1 cellular context compared by ENCODE assay signal in the genomic region with DNA sequence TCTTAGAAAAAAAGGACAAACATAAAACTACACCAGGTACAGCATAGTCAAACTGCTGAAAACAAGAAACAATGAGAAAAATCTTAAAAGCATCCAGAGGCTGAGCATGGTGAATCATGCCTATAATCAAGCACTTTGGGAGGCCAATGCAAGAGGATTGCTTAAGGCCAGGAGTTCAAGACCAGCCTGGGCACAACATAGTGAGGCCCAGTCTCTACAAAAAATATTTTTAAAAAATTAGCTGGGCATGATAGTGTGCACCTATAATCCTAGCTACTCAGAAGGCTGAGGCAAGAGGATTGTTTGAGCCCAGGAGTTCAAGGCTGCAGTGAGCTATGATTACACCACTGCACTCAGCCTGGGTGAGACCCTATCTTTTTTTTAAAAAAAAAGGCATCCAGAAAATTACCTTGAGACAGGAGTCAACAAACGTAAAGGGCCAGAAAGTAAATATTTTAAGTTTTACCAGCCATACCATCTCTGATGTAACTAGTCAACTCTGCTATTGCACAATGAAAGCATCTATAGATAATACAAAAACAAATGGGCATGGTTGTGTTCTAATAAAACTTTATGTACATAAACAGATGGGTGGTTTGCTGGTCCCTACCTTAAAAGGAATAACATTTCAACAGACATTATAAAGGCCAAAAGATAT.
A peak's percentile ranks its signal among the peaks of the same experiment; 100 is the strongest.
TF ChIP-seq lines count a peak whose summit lies in the region.

No MANE protein-coding gene starts in this region.

TF ChIP-seq in HepG2, 621 proteins besides CTCF, POLR2A, EP300 and RAD21 (continued from another document and continues in another):
- TF ChIP-seq ATF4 (CRISPR knock-in tag; IDR thresholded peaks at IDR 0.05): peak in 1 of 2 experiments; percentile 95; a peak in 2 of 4 replicates
- peak; percentile 49; the same call in 1 of the 2 replicates for TF ChIP-seq ZNF264 (CRISPR knock-in tag; IDR thresholded peaks at IDR 0.05)
- TF ChIP-seq, protein P1, sequence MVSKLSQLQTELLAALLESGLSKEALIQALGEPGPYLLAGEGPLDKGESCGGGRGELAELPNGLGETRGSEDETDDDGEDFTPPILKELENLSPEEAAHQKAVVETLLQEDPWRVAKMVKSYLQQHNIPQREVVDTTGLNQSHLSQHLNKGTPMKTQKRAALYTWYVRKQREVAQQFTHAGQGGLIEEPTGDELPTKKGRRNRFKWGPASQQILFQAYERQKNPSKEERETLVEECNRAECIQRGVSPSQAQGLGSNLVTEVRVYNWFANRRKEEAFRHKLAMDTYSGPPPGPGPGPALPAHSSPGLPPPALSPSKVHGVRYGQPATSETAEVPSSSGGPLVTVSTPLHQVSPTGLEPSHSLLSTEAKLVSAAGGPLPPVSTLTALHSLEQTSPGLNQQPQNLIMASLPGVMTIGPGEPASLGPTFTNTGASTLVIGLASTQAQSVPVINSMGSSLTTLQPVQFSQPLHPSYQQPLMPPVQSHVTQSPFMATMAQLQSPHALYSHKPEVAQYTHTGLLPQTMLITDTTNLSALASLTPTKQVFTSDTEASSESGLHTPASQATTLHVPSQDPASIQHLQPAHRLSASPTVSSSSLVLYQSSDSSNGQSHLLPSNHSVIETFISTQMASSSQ (IDR thresholded peaks at IDR 0.05; ENCODE audit: low read depth): no peak
- TF ChIP-seq, protein P1 (CRISPR knock-in tag; IDR thresholded peaks at IDR 0.05; ENCODE audit: borderline replicate concordance): peak; percentile 40; the same call in 1 of the 2 replicates
- TF ChIP-seq EHMT2 (IDR thresholded peaks at IDR 0.05; ENCODE audit: borderline replicate concordance, low read depth, low read length): peak; percentile 66; the same call in 1 of the 2 replicates
- TF ChIP-seq ARNTL (CRISPR knock-in tag; IDR thresholded peaks at IDR 0.05): 0 out of 2 replicates have a peak, but pooled peaks have one; percentile 33
- peak; percentile 73; the same call in 1 of the 2 replicates for TF ChIP-seq SMAD3 (CRISPR knock-in tag; IDR thresholded peaks at IDR 0.05)
- no peak for TF ChIP-seq ZNF530 (CRISPR knock-in tag; IDR thresholded peaks at IDR 0.05; ENCODE audit: low read depth)
- TF ChIP-seq ZNF792 (CRISPR knock-in tag; IDR thresholded peaks at IDR 0.05): peak; percentile 78; the same call in 1 of the 2 replicates
- peak; percentile 69; the same call in 1 of the 2 replicates for TF ChIP-seq SNAPC2 (CRISPR knock-in tag; IDR thresholded peaks at IDR 0.05)
- TF ChIP-seq ZNF816 (CRISPR knock-in tag; IDR thresholded peaks at IDR 0.05; ENCODE audit: borderline replicate concordance): 0 out of 2 replicates have a peak, but pooled peaks have one; percentile 56
- no peak for TF ChIP-seq TOPORS (CRISPR knock-in tag; IDR thresholded peaks at IDR 0.05)
- peak; percentile 73; the same call in 1 of the 2 replicates for TF ChIP-seq MEF2D (CRISPR knock-in tag; IDR thresholded peaks at IDR 0.05)
- TF ChIP-seq PCBP1 (IDR thresholded peaks at IDR 0.05; ENCODE audit: borderline replicate concordance, low read depth, low read length): no peak
- TF ChIP-seq DPF2 (CRISPR knock-in tag; IDR thresholded peaks at IDR 0.05; ENCODE audit: borderline replicate concordance, low read depth): peak; percentile 79
- TF ChIP-seq ZSCAN9 (CRISPR knock-in tag; IDR thresholded peaks at IDR 0.05; ENCODE audit: borderline replicate concordance): 0 out of 2 replicates have a peak, but pooled peaks have one; percentile 38
- TF ChIP-seq ZNF670 (CRISPR knock-in tag; IDR thresholded peaks at IDR 0.05; ENCODE audit: borderline replicate concordance): 0 out of 2 replicates have a peak, but pooled peaks have one; percentile 39
- TF ChIP-seq, protein P2, sequence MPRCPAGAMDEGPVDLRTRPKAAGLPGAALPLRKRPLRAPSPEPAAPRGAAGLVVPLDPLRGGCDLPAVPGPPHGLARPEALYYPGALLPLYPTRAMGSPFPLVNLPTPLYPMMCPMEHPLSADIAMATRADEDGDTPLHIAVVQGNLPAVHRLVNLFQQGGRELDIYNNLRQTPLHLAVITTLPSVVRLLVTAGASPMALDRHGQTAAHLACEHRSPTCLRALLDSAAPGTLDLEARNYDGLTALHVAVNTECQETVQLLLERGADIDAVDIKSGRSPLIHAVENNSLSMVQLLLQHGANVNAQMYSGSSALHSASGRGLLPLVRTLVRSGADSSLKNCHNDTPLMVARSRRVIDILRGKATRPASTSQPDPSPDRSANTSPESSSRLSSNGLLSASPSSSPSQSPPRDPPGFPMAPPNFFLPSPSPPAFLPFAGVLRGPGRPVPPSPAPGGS (CRISPR knock-in tag; IDR thresholded peaks at IDR 0.05): no peak
- TF ChIP-seq ZNF652 (CRISPR knock-in tag; IDR thresholded peaks at IDR 0.05; ENCODE audit: borderline replicate concordance, low read depth): peak; percentile 51; the same call in 1 of the 2 replicates
- no peak for TF ChIP-seq FOXP1 (IDR thresholded peaks at IDR 0.05)
- TF ChIP-seq FOXP1 (CRISPR knock-in tag; IDR thresholded peaks at IDR 0.05): peak; percentile 94
- no peak for TF ChIP-seq NFKB2 (CRISPR knock-in tag; IDR thresholded peaks at IDR 0.05; ENCODE audit: borderline replicate concordance)
- TF ChIP-seq ZSCAN20 (CRISPR knock-in tag; IDR thresholded peaks at IDR 0.05; ENCODE audit: borderline replicate concordance): peak; percentile 76; the same call in 1 of the 2 replicates
- TF ChIP-seq KAT7 (CRISPR knock-in tag; IDR thresholded peaks at IDR 0.05; ENCODE audit: borderline replicate concordance): 0 out of 2 replicates have a peak, but pooled peaks have one; percentile 31
- TF ChIP-seq TEAD3 (CRISPR knock-in tag; optimal IDR thresholded peaks at IDR 0.05; ENCODE audit: borderline replicate concordance): peak; percentile 80
- no peak for TF ChIP-seq ZNF766 (CRISPR knock-in tag; IDR thresholded peaks at IDR 0.05; ENCODE audit: borderline replicate concordance)
- no peak for TF ChIP-seq NFE2L1 (CRISPR knock-in tag; IDR thresholded peaks at IDR 0.05; ENCODE audit: borderline replicate concordance)
- TF ChIP-seq IRF2 (CRISPR knock-in tag; IDR thresholded peaks at IDR 0.05): peak; percentile 38; the same call in 1 of the 2 replicates
- no peak; the same call in 1 of the 2 replicates for TF ChIP-seq MTA1 (CRISPR knock-in tag; IDR thresholded peaks at IDR 0.05; ENCODE audit: borderline replicate concordance)
- TF ChIP-seq NR2F6 (IDR thresholded peaks at IDR 0.05): peak; percentile 35; the same call in 1 of the 2 replicates
- peak; percentile 52; the same call in 1 of the 2 replicates for TF ChIP-seq NR2F6 (CRISPR knock-in tag; IDR thresholded peaks at IDR 0.05)
- TF ChIP-seq PHF20 (CRISPR knock-in tag; IDR thresholded peaks at IDR 0.05): no peak
- peak; percentile 56 for TF ChIP-seq ZMYM2 (CRISPR knock-in tag; IDR thresholded peaks at IDR 0.05)
- peak; percentile 83 for TF ChIP-seq NCOA2 (CRISPR knock-in tag; IDR thresholded peaks at IDR 0.05)
- no peak for TF ChIP-seq ZNF260 (CRISPR knock-in tag; IDR thresholded peaks at IDR 0.05; ENCODE audit: borderline replicate concordance, low read depth)
- no peak for TF ChIP-seq NFYB (CRISPR knock-in tag; IDR thresholded peaks at IDR 0.05)
- TF ChIP-seq ZBTB7B (CRISPR knock-in tag; IDR thresholded peaks at IDR 0.05): 0 out of 2 replicates have a peak, but pooled peaks have one; percentile 26
- TF ChIP-seq ADNP (CRISPR knock-in tag; IDR thresholded peaks at IDR 0.05): 0 out of 2 replicates have a peak, but pooled peaks have one; percentile 34
- TF ChIP-seq, protein P3, sequence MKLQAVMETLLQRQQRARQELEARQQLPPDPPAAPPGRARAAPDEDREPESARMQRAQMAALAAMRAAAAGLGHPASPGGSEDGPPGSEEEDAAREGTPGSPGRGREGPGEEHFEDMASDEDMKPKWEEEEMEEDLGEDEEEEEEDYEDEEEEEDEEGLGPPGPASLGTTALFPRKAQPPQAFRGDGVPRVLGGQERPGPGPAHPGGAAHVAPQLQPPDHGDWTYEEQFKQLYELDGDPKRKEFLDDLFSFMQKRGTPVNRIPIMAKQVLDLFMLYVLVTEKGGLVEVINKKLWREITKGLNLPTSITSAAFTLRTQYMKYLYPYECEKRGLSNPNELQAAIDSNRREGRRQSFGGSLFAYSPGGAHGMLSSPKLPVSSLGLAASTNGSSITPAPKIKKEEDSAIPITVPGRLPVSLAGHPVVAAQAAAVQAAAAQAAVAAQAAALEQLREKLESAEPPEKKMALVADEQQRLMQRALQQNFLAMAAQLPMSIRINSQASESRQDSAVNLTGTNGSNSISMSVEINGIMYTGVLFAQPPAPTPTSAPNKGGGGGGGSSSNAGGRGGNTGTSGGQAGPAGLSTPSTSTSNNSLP (IDR thresholded peaks at IDR 0.05; ENCODE audit: low read depth, low read length): peak; percentile 6; the same call in 1 of the 2 replicates
- peak; percentile 70 for TF ChIP-seq CREM (IDR thresholded peaks at IDR 0.05)
- TF ChIP-seq CREM (CRISPR knock-in tag; IDR thresholded peaks at IDR 0.05): no peak
- peak; percentile 53; the same call in 1 of the 2 replicates for TF ChIP-seq ATF1 (CRISPR knock-in tag; IDR thresholded peaks at IDR 0.05)
- no peak for TF ChIP-seq ZNF3 (CRISPR knock-in tag; IDR thresholded peaks at IDR 0.05)
- TF ChIP-seq ZNF557 (CRISPR knock-in tag; IDR thresholded peaks at IDR 0.05): 0 out of 2 replicates have a peak, but pooled peaks have one; percentile 41
- TF ChIP-seq, protein P4, sequence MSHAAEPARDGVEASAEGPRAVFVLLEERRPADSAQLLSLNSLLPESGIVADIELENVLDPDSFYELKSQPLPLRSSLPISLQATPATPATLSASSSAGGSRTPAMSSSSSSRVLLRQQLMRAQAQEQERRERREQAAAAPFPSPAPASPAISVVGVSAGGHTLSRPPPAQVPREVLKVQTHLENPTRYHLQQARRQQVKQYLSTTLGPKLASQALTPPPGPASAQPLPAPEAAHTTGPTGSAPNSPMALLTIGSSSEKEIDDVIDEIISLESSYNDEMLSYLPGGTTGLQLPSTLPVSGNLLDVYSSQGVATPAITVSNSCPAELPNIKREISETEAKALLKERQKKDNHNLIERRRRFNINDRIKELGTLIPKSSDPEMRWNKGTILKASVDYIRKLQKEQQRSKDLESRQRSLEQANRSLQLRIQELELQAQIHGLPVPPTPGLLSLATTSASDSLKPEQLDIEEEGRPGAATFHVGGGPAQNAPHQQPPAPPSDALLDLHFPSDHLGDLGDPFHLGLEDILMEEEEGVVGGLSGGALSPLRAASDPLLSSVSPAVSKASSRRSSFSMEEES (CRISPR knock-in tag; IDR thresholded peaks at IDR 0.05): 0 out of 2 replicates have a peak, but pooled peaks have one; percentile 35
- no peak for TF ChIP-seq ASH2L (IDR thresholded peaks at IDR 0.05; ENCODE audit: insufficient read length, low read depth, low read length)
- TF ChIP-seq KMT2B (CRISPR knock-in tag; IDR thresholded peaks at IDR 0.05): no peak
- TF ChIP-seq ZBTB25 (CRISPR knock-in tag; IDR thresholded peaks at IDR 0.05): peak; percentile 82; the same call in 1 of the 2 replicates
- TF ChIP-seq ATF7 (IDR thresholded peaks at IDR 0.05): 0 out of 2 replicates have a peak, but pooled peaks have one; percentile 8
- TF ChIP-seq ATF7 (CRISPR knock-in tag; IDR thresholded peaks at IDR 0.05): peak; percentile 33; the same call in 1 of the 2 replicates
- TF ChIP-seq THAP11 (CRISPR knock-in tag; IDR thresholded peaks at IDR 0.05): peak; percentile 70
- TF ChIP-seq NR2F2 (IDR thresholded peaks at IDR 0.05; ENCODE audit: borderline replicate concordance, low read depth): peak; percentile 33; the same call in 1 of the 2 replicates
- TF ChIP-seq RFX5 (IDR thresholded peaks at IDR 0.05; ENCODE audit: low read depth, low read length): no peak
- TF ChIP-seq KLF16 (CRISPR knock-in tag; IDR thresholded peaks at IDR 0.05): peak in 1 of 2 experiments; percentile 69; a peak in 1 of 4 replicates
- TF ChIP-seq THAP7 (CRISPR knock-in tag; IDR thresholded peaks at IDR 0.05): no peak
- TF ChIP-seq ISL2 (CRISPR knock-in tag; IDR thresholded peaks at IDR 0.05): peak; percentile 94
- no peak for TF ChIP-seq SOX6 (IDR thresholded peaks at IDR 0.05)
- TF ChIP-seq SOX6 (CRISPR knock-in tag; IDR thresholded peaks at IDR 0.05): peak; percentile 94
